In the genomic region with DNA sequence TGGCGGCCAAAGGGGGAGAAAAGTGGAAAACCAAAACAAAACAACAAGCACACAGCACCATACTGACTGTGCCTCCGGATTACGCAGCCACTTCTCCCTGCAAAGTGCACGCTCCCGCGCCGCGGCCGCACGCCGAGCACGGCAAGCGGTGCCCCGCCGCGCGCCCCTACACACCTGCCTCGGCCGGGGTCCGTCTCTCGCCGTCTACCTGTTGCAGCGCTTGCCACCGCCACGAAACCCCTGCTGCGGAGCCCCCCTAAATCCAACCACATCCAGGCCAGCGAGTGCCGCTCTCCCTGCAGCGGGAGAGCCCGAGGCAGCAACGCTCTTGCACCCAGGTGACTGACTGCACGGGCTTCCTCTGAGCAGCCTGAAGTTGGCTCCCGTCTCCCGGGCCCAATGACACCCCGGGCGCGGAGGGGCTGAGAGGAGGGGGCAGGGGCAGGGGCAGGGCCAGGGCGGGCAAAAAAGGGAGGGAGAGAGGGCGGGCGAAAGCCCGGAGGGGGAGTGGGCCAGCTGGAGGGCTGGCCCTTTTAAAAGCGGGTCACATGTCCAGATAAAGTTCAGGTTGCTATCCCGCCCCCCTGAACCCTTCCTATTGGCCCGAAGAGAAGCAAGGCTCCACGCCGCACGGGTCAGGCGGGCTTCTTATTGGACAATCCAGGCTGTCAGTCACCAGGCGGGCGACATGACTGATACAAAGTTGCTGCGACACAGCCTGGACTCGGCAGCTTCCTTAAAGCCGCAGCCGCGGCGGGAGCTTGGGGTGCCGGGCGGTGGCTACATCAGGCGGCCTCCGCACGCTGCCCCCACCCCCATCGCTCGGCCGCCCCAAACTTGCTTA, we compare ENCODE assay signal across 8 cellular contexts. TPM values are rescaled to one million over a fixed set of nuclear protein-coding genes. Genes with fewer than 3 reads are reported as not detected.
DNase-seq lines count a peak whose midpoint lies in the region; ATAC-seq and TF ChIP-seq lines count a peak whose summit lies in the region.

NR3C2 (minus strand) TSS at position 429 of the 844 bp plus-strand sequence.

- H3K27ac ChIP-seq in IMR-90 (ENCODE audit: insufficient read depth, low read length) (no peak within 1 kb of the TSS), PC-9 (no peak within 1 kb of the TSS), esophagus (ENCODE audit: low read depth in 2 of 2, low read length in 1 of 2) (peak within 1 kb of the TSS; percentile 76 to 90), mucosa of rectum (ENCODE audit: low read depth in 2 of 2, low read length in 2 of 2) (peak within 1 kb of the TSS; percentile 94 to 95)

- H4K20me1 ChIP-seq in IMR-90 (ENCODE audit: insufficient read depth, low read length) (no peaks in the 10 kb centered on the region), PC-9 (ENCODE audit: insufficient read depth) (no peaks in the 10 kb centered on the region)

- peak within 1 kb of the TSS; percentile 94 for H3K4me2 ChIP-seq in IMR-90 (ENCODE audit: low read depth, low read length)
- peak within 1 kb of the TSS; percentile 98 for H3K4me2 ChIP-seq in PC-9

- H3K4me1 ChIP-seq in IMR-90 (ENCODE audit: control insufficient read depth, insufficient read depth, low read length) (no peaks in the 10 kb centered on the region), PC-9 (replicated peaks; ENCODE audit: insufficient read depth) (peaks cover 13% of the 10 kb centered on the region; the same call in 1 of the 2 replicates), esophagus (ENCODE audit: control insufficient read depth in 2 of 2, insufficient read depth in 2 of 2, low read length in 1 of 2) (peaks cover 0 to 2% of the 10 kb centered on the region in 2 donors), mucosa of rectum (ENCODE audit: control insufficient read depth in 2 of 2, insufficient read depth in 2 of 2, low read length in 2 of 2) (peaks cover 10% of the 10 kb centered on the region in 2 donors)

- H4K5ac ChIP-seq in IMR-90 (ENCODE audit: low read depth, low read length) = no peak within 1 kb of the TSS; the same call in 1 of the 2 replicates

- H3K36me3 ChIP-seq in IMR-90 (ENCODE audit: control insufficient read depth, insufficient read depth, low read length) = no peaks in the 10 kb centered on the region
- no peaks in the 10 kb centered on the region for H3K36me3 ChIP-seq in PC-9 (ENCODE audit: low read depth)
- H3K36me3 ChIP-seq in esophagus (ENCODE audit: control insufficient read depth in 2 of 2, insufficient read depth in 2 of 2, low read length in 1 of 2) = no peaks in the 10 kb centered on the region
- no peaks in the 10 kb centered on the region for H3K36me3 ChIP-seq in mucosa of rectum (ENCODE audit: control insufficient read depth in 2 of 2, insufficient read depth in 2 of 2, low read length in 2 of 2)

- POLR2A ChIA-PET in IMR-90 (lab: Charles Lee; ENCODE audit: unreplicated experiment) = no interaction called here
- POLR2A ChIA-PET in PC-9 (lab: Charles Lee; ENCODE audit: unreplicated experiment) = interaction anchor here (0.6 to 0.7 kb wide), 2 partner anchors 13 to 16 kb away, joined by 3 to 4 read pairs; no protein-coding TSS in a partner anchor

- no peaks in the 10 kb centered on the region for H3K9me2 ChIP-seq in PC-9 (ENCODE audit: insufficient read depth)

- H3K27me3 ChIP-seq in IMR-90 (ENCODE audit: control insufficient read depth, insufficient read depth, low read length) (peaks cover 36% of the 10 kb centered on the region), PC-9 (ENCODE audit: insufficient read depth, low read depth) (peaks cover 20% of the 10 kb centered on the region), esophagus (ENCODE audit: control insufficient read depth in 1 of 2, insufficient read depth in 2 of 2, low read length in 2 of 2) (no peaks in the 10 kb centered on the region), mucosa of rectum (ENCODE audit: control insufficient read depth in 2 of 2, insufficient read depth in 2 of 2, low read length in 2 of 2) (no peaks in the 10 kb centered on the region)

- ATAC-seq in GM21529 (IDR thresholded peaks at IDR 0.05; ENCODE audit: unreplicated experiment) (peak; percentile 97), IMR-90 (ENCODE audit: low read depth) (peak; percentile 96)

- no peak for TF ChIP-seq CTCF in IMR-90 (conservative IDR thresholded peaks at IDR 0.05; ENCODE audit: low read depth, low read length)
- no peak for TF ChIP-seq CTCF in PC-9 (conservative IDR thresholded peaks at IDR 0.05)

- peak; percentile 90 for DNase-seq in DMS153 (lab: John Stamatoyannopoulos, UW)
- DNase-seq in IMR-90 = peak; percentile 96
- peak; percentile 92 to 96 for DNase-seq in PC-9
- peak; percentile 95 to 96 for DNase-seq in activated T-cell treated with anti-CD3 and anti-CD28 coated beads, Interleukin-2, amount 50 U/mL, for 48 hours
- peak; percentile 91 to 92 for DNase-seq in stimulated activated CD8-positive, alpha-beta memory T cell treated with anti-CD3 and anti-CD28 coated beads, Interleukin-4, amount 100 ng/mL, for 4 hours (ENCODE audit: low read depth in 2 of 2, low spot score in 1 of 2)

- intact Hi-C loops in IMR-90 (cut with micrococcal nuclease) (loop anchor here (5.0 kb wide), 2 partner anchors 590 to 820 kb away; no protein-coding TSS in a partner anchor), PC-9 (cut with micrococcal nuclease; ENCODE audit: unreplicated experiment) (loop anchor here (2.0 to 10.0 kb wide), 3 partner anchors 349 to 820 kb away; no protein-coding TSS in a partner anchor)

- 2% methylated on average over 16 of the region's 64 CpGs; no CpG with 5 or more reads in 1 of the 2 experiments for WGBS in IMR-90 (ENCODE audit: extremely low coverage in 2 of 2, insufficient read length in 1 of 2), 2 experiments
- WGBS in esophagus, 2 donors = 0 to 1% methylated on average over 62 to 64 of the region's 64 CpGs

- H2BK15ac ChIP-seq in IMR-90 (ENCODE audit: low read depth, low read length) = no peak within 1 kb of the TSS

- no peak within 1 kb of the TSS for H2BK20ac ChIP-seq in IMR-90 (ENCODE audit: low read depth, low read length)

- H2BK120ac ChIP-seq in IMR-90 (ENCODE audit: low read depth, low read length) = no peak within 1 kb of the TSS

- no peak within 1 kb of the TSS for H2BK5ac ChIP-seq in IMR-90 (ENCODE audit: low read depth, low read length, poor library complexity, severe bottlenecking)

- H3K4ac ChIP-seq in IMR-90 (ENCODE audit: low read depth, low read length) = peak within 1 kb of the TSS; percentile 80

- no peaks in the 10 kb centered on the region for H3K79me1 ChIP-seq in IMR-90 (ENCODE audit: low read depth in 1 of 2, low read length in 2 of 2)

- H2AK9ac ChIP-seq in IMR-90 (replicated peaks; ENCODE audit: low read depth, low read length, poor library complexity) = peak within 1 kb of the TSS; percentile 46

- H3K9me1 ChIP-seq in IMR-90 (ENCODE audit: insufficient read depth, low read length) = no peaks in the 10 kb centered on the region

- H3K14ac ChIP-seq in IMR-90 (replicated peaks; ENCODE audit: low read depth, low read length) = no peak within 1 kb of the TSS

- H2AFZ ChIP-seq in IMR-90 (replicated peaks; ENCODE audit: low read length, poor library complexity) (peak within 1 kb of the TSS; percentile 95), PC-9 (peak within 1 kb of the TSS; percentile 99)

- CTCF ChIA-PET in IMR-90 (lab: Yijun Ruan, JAX) = interaction anchor here (0.6 kb wide), 1 partner anchor 276 kb away, joined by 3 read pairs; no protein-coding TSS in a partner anchor
- CTCF ChIA-PET in PC-9 (lab: Charles Lee) = no interaction called here

- H3K4me3 ChIP-seq in IMR-90 (ENCODE audit: insufficient read depth, low read depth, low read length) (peak within 1 kb of the TSS; percentile 66), PC-9 (peak within 1 kb of the TSS; percentile 74), esophagus (ENCODE audit: low read depth in 1 of 2, low read length in 2 of 2) (peak within 1 kb of the TSS; percentile 72 to 88), mucosa of rectum (ENCODE audit: low read length in 2 of 2) (peak within 1 kb of the TSS; percentile 97 to 98)

- H3K18ac ChIP-seq in IMR-90 (ENCODE audit: low read depth, low read length) = no peak within 1 kb of the TSS

- in situ Hi-C loops in IMR-90 (cut with MboI; ENCODE audit: low sequenced_read_pairs) = no loop called here

- no peak within 1 kb of the TSS for H2AK5ac ChIP-seq in IMR-90 (ENCODE audit: low read depth, low read length)

- H3K9me3 ChIP-seq in IMR-90 (ENCODE audit: control insufficient read depth, insufficient read depth, low read length) (no peaks in the 10 kb centered on the region), PC-9 (ENCODE audit: insufficient read depth, low read depth) (no peaks in the 10 kb centered on the region), esophagus (ENCODE audit: control insufficient read depth in 2 of 2, insufficient read depth in 1 of 2, low read depth in 1 of 2, low read length in 1 of 2) (no peaks in the 10 kb centered on the region), mucosa of rectum (ENCODE audit: control insufficient read depth in 2 of 2, low read length in 2 of 2) (no peaks in the 10 kb centered on the region)

- H3F3A ChIP-seq in PC-9 (ENCODE audit: insufficient read depth, low read depth) = no peaks in the 10 kb centered on the region

- H3K9ac ChIP-seq in IMR-90 (ENCODE audit: low read depth, low read length) (peak within 1 kb of the TSS; percentile 21; the same call in 1 of the 2 replicates), mucosa of rectum (ENCODE audit: low read depth in 1 of 2, low read length in 2 of 2) (peak within 1 kb of the TSS; percentile 94 to 95)

- no peak for TF ChIP-seq RAD21 in IMR-90 (IDR thresholded peaks at IDR 0.05; ENCODE audit: low read length)

- no peak within 1 kb of the TSS for H4K91ac ChIP-seq in IMR-90 (ENCODE audit: insufficient read depth, low read depth, low read length)

- H3K23ac ChIP-seq in IMR-90 (ENCODE audit: low read depth, low read length) = no peak within 1 kb of the TSS; the same call in 1 of the 2 replicates

- dilution Hi-C loops in IMR-90 (cut with HindIII; ENCODE audit: low sequenced_read_pairs, unreplicated experiment) = no loop called here

- no peaks in the 10 kb centered on the region for H3K79me2 ChIP-seq in PC-9 (ENCODE audit: low read depth)

- TF ChIP-seq POLR2A in IMR-90 (IDR thresholded peaks at IDR 0.05; ENCODE audit: low read depth, low read length) = peak; percentile 56; the same call in 1 of the 2 replicates

- H4K8ac ChIP-seq in IMR-90 (ENCODE audit: low read depth in 2 of 2, low read length in 2 of 2) = no peak within 1 kb of the TSS

- no peak within 1 kb of the TSS for H3K56ac ChIP-seq in IMR-90 (ENCODE audit: extremely low read depth, insufficient read depth, low read length)

- no TSS peak for BruUV-seq in IMR-90 (replicated peaks; lab: Mats Ljungman, UMichigan)
- no TSS peak for BruUV-seq in PC-9 (replicated peaks; lab: Mats Ljungman, UMichigan)

TF ChIP-seq in IMR-90, 13 proteins besides CTCF, POLR2A, EP300 and RAD21 (continues in another document):
- no peak for TF ChIP-seq CHD1 (IDR thresholded peaks at IDR 0.05; ENCODE audit: low read depth, low read length)
- TF ChIP-seq FOS (IDR thresholded peaks at IDR 0.05; ENCODE audit: low read depth, low read length) = peak; percentile 55; the same call in 1 of the 2 replicates
- peak; percentile 62; the same call in 1 of the 2 replicates for TF ChIP-seq BHLHE40 (IDR thresholded peaks at IDR 0.05; ENCODE audit: low read depth, low read length)

RNA-seq across cellular contexts. Expression of gene NR3C2, which starts in this region (rescaled TPM):
- total RNA-seq in IMR-90 (2012; rRNA removed) (1.9 and 2.3 TPM in 2 replicates), PC-9 (2021) (0.93 and 0.96 TPM in 2 replicates)
- polyA plus RNA-seq in IMR-90 (2012; rRNA removed) (0.90 and 1.1 TPM in 2 replicates), esophagus (under 1 TPM; 0.57 to 0.67 TPM)
- 0.30 and 0.43 TPM in 2 replicates for polyA plus RNA-seq in IMR-90 (2012; cell fraction: cytosol; rRNA removed)
- 0.24 and 1.3 TPM in 2 replicates for polyA plus RNA-seq in IMR-90 (2012; cell fraction: nucleus; rRNA removed; ENCODE audit: low replicate concordance)

Comparison
In these comparisons a context has a peak if more than half of its experiments do, and no peak if none do; other contexts are left out.
1. Peak in DNase-seq, H3K4me3 ChIP-seq and H3K4me2 ChIP-seq in PC-9; RNA of the gene not detected or under 1 TPM.
2. H3K27ac ChIP-seq: peak in esophagus (2 of 2) and mucosa of rectum (2 of 2); none in IMR-90 (single experiment) and PC-9 (single experiment).
3. Peak in every context shown above with its lines, with median percentiles within 50 percentile points of each other: DNase-seq and H3K4me3 ChIP-seq.